13 cellular contexts compared by ENCODE assay signal in genomic region chr4:10112658-10113284, GRCh38. TPM values are rescaled to one million over a fixed set of nuclear protein-coding genes. Genes with fewer than 3 reads are reported as not detected.
DNase-seq lines count a peak whose midpoint lies in the region; ATAC-seq and TF ChIP-seq lines count a peak whose summit lies in the region.
"Had no signal": no experiment of that assay in that cellular context is flagged by ENCODE, and none has a peak within 500 bp of the region (broad histone marks: within the 10 kb centered on the region; RNA-seq: fewer than 3 reads in every experiment).

No MANE protein-coding gene starts in this region.

- CTCF ChIA-PET in mammary epithelial cell (lab: Charles Lee; ENCODE audit: low non-redundant PET): no interaction called here

- no peaks in the 10 kb centered on the region for H3K9me3 Mint-ChIP-seq in activated T-cell treated with anti-CD3 and anti-CD28 coated beads, Interleukin-2, amount 50 U/mL, for 24 hours
- H3K9me3 Mint-ChIP-seq in activated naive CD8-positive, alpha-beta T cell (ENCODE audit: low read depth): no peaks in the 10 kb centered on the region
- no peaks in the 10 kb centered on the region for H3K9me3 Mint-ChIP-seq in mesothelial cell of epicardium

- H3K4me3 ChIP-seq in thoracic aorta: peak overlapping the region; percentile 89
- H3K4me3 ChIP-seq in mammary epithelial cell (replicated peaks in 1 of 3; ENCODE audit: insufficient read depth in 1 of 3, low read depth in 2 of 3, low read length in 3 of 3): no peak overlapping the region

- peaks cover 11% of the 10 kb centered on the region for H4K20me1 ChIP-seq in mammary epithelial cell (ENCODE audit: insufficient read depth, low read length)

- BruUV-seq in mammary epithelial cell (replicated peaks; lab: Mats Ljungman, UMichigan): no TSS peak

- H3K27ac ChIP-seq in thoracic aorta: peak overlapping the region; percentile 59 to 90
- no peak overlapping the region for H3K27ac ChIP-seq in mammary epithelial cell (ENCODE audit: insufficient read depth, low read depth, low read length)

- in situ Hi-C loops in mammary epithelial cell (cut with MboI; ENCODE audit: low sequenced_read_pairs in 2 of 2): no loop called here

- peaks cover 86% of the 10 kb centered on the region for H3K79me2 ChIP-seq in mammary epithelial cell (ENCODE audit: insufficient read depth, low read length)

- 88% methylated on average over 14 of the region's 16 CpGs for WGBS in mammary epithelial cell (ENCODE audit: low coverage, missing lambda C conversion rate)

- H3K9me3 ChIP-seq in thoracic aorta (no peaks in the 10 kb centered on the region), mammary epithelial cell (replicated peaks; ENCODE audit: insufficient read depth, low read length) (no peaks in the 10 kb centered on the region)

- H3K36me3 Mint-ChIP-seq in activated T-cell treated with anti-CD3 and anti-CD28 coated beads, Interleukin-2, amount 50 U/mL, for 24 hours (ENCODE audit: low read depth): peaks cover 91% of the 10 kb centered on the region
- peaks cover 16% of the 10 kb centered on the region for H3K36me3 Mint-ChIP-seq in activated naive CD8-positive, alpha-beta T cell
- H3K36me3 Mint-ChIP-seq in mesothelial cell of epicardium: peaks cover 28% of the 10 kb centered on the region

- dilution Hi-C loops in mammary epithelial cell (cut with HindIII; ENCODE audit: low sequenced_read_pairs): no loop called here

- H3K27ac Mint-ChIP-seq in activated T-cell treated with anti-CD3 and anti-CD28 coated beads, Interleukin-2, amount 50 U/mL, for 24 hours: peak overlapping the region; percentile 96
- peak overlapping the region; percentile 77 for H3K27ac Mint-ChIP-seq in activated naive CD8-positive, alpha-beta T cell
- no peak overlapping the region for H3K27ac Mint-ChIP-seq in mesothelial cell of epicardium

- peak overlapping the region; percentile 96 for H3K4me3 Mint-ChIP-seq in activated T-cell treated with anti-CD3 and anti-CD28 coated beads, Interleukin-2, amount 50 U/mL, for 24 hours
- H3K4me3 Mint-ChIP-seq in activated naive CD8-positive, alpha-beta T cell: peak overlapping the region; percentile 94
- peak overlapping the region; percentile 15 for H3K4me3 Mint-ChIP-seq in mesothelial cell of epicardium

- no peak overlapping the region for H3K4me2 ChIP-seq in mammary epithelial cell (ENCODE audit: insufficient read depth, low read depth, low read length)

- DNase-seq in activated T-cell treated with anti-CD3 and anti-CD28 coated beads, Interleukin-2, amount 50 U/mL, for 24 hours: no peak
- DNase-seq in activated T-cell treated with anti-CD3 and anti-CD28 coated beads, Interleukin-2, amount 50 U/mL, for 1 hour: no peak
- DNase-seq in mesothelial cell of epicardium (ENCODE audit: low spot score in 2 of 2, unreplicated experiment in 2 of 2) (no peak), thoracic aorta (ENCODE audit: low spot score) (no peak), mammary epithelial cell (no peak), T-helper 9 cell (no peak)
- DNase-seq: dermis blood vessel endothelial cell, foreskin fibroblast, GOT3, islet precursor cell, NCI-H2171 had no signal

- H3K4me1 ChIP-seq in thoracic aorta (ENCODE audit: control insufficient read depth in 1 of 2, low read depth in 2 of 2) (peaks cover 71 to 83% of the 10 kb centered on the region in 2 donors), mammary epithelial cell (ENCODE audit: insufficient read depth, low read length) (peaks cover 69% of the 10 kb centered on the region)

- H3K4me1 Mint-ChIP-seq in activated T-cell treated with anti-CD3 and anti-CD28 coated beads, Interleukin-2, amount 50 U/mL, for 24 hours (ENCODE audit: low read depth): peaks cover 88% of the 10 kb centered on the region
- peaks cover 86% of the 10 kb centered on the region for H3K4me1 Mint-ChIP-seq in activated naive CD8-positive, alpha-beta T cell (ENCODE audit: low read depth)
- peaks cover 40% of the 10 kb centered on the region for H3K4me1 Mint-ChIP-seq in mesothelial cell of epicardium

- H3K27me3 ChIP-seq in thoracic aorta (replicated peaks; ENCODE audit: insufficient read depth) (no peaks in the 10 kb centered on the region), mammary epithelial cell (ENCODE audit: insufficient read depth, low read length) (no peaks in the 10 kb centered on the region)

- H2AFZ ChIP-seq in mammary epithelial cell (ENCODE audit: low read depth, low read length): no peak overlapping the region

- H3K9ac ChIP-seq in mammary epithelial cell (ENCODE audit: insufficient read depth, low read length): no peak overlapping the region

- H3K36me3 ChIP-seq in thoracic aorta: peaks cover 36% of the 10 kb centered on the region
- H3K36me3 ChIP-seq in mammary epithelial cell (ENCODE audit: insufficient read depth, low read length): peaks cover 51% of the 10 kb centered on the region

- H3K27me3 Mint-ChIP-seq in activated T-cell treated with anti-CD3 and anti-CD28 coated beads, Interleukin-2, amount 50 U/mL, for 24 hours: no peaks in the 10 kb centered on the region
- H3K27me3 Mint-ChIP-seq in activated naive CD8-positive, alpha-beta T cell: no peaks in the 10 kb centered on the region
- no peaks in the 10 kb centered on the region for H3K27me3 Mint-ChIP-seq in mesothelial cell of epicardium (ENCODE audit: low read depth)

- intact Hi-C loops in mammary epithelial cell (cut with micrococcal nuclease): no loop called here

- no peak for TF ChIP-seq CTCF in mesothelial cell of epicardium (IDR thresholded peaks at IDR 0.05; ENCODE audit: unreplicated experiment)
- no peak for TF ChIP-seq CTCF in thoracic aorta (IDR thresholded peaks at IDR 0.05)
- TF ChIP-seq CTCF in mammary epithelial cell (conservative IDR thresholded peaks at IDR 0.05 in 1 of 2, IDR thresholded peaks at IDR 0.05 in 1 of 2; ENCODE audit: extremely low read depth in 1 of 2, insufficient read depth in 1 of 2, low read depth in 1 of 2, low read length in 2 of 2): no peak

- ATAC-seq in thoracic aorta (ENCODE audit: insufficient number of reproducible peaks, low FRiP score, low read depth) (no peak), HG03571 (IDR thresholded peaks at IDR 0.05; ENCODE audit: unreplicated experiment) (no peak)

RNA-seq across cellular contexts. Expression of gene WDR1, which starts 3.8 kb away (rescaled TPM):
- total RNA-seq in mesothelial cell of epicardium (227 to 229 TPM (median 227 TPM) in 3 replicates), thoracic aorta (100 to 1,000 TPM; 263 to 408 TPM), mammary epithelial cell (100 to 1,000 TPM; 384 to 470 TPM)
- 466 TPM for polyA plus RNA-seq in mammary epithelial cell
- polyA minus RNA-seq in mammary epithelial cell: 713 TPM

Comparison
In these comparisons a context has a peak if more than half of its experiments do, and no peak if none do; other contexts are left out.
1. H3K4me3 Mint-ChIP-seq: peak in every context shown above with its lines; median percentile 96 in activated T-cell treated with anti-CD3 and anti-CD28 coated beads, Interleukin-2, amount 50 U/mL, for 24 hours; 94 in activated naive CD8-positive, alpha-beta T cell; 15 in mesothelial cell of epicardium.